ENCODE assay signal across 21 cellular contexts in the genomic region with DNA sequence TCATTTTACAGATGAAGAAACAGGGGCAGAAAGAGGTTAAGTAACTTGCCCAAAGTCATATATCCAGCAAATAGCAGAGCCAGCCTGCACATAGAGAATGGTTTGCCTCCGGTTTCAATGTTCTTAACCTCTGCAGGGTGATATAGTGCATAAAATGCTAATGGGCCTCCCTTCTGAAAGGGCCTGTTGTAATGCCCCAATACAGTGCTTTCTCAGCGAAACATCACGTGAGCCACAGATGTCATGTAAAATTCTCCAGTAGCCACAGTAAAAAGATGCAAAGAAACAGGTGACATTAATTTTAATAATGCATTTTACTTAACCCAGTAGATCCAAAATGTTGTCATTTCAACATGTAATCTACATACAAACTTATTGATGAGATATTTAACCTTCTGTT.
"Had no signal": no experiment of that assay in that cellular context is flagged by ENCODE, and none has a peak within 500 bp of the region (broad histone marks: within the 10 kb centered on the region; RNA-seq: fewer than 3 reads in every experiment).

No MANE protein-coding gene starts in this region.

- H3K4me3 Mint-ChIP-seq: mesothelial cell of epicardium; naive thymus-derived CD8-positive, alpha-beta T cell; nephron progenitor cell; stimulated activated naive B cell treated with anti-CD40 and anti-IgM and Interleukin-4, amounts not matched to agents 10 μg/mL and 1 μg/mL and 100 μg/mL, for 72 hours; stimulated activated naive CD8-positive, alpha-beta T cell treated with anti-CD3 and anti-CD28 coated beads, Interleukin-15, Interleukin-2, amounts not matched to agents 100 ng/mL and 50 ng/mL, for 24 hours had no signal

- H3K27ac Mint-ChIP-seq: mesothelial cell of epicardium; naive thymus-derived CD8-positive, alpha-beta T cell; nephron progenitor cell; stimulated activated naive B cell treated with anti-CD40 and anti-IgM and Interleukin-4, amounts not matched to agents 10 μg/mL and 1 μg/mL and 100 μg/mL, for 72 hours; stimulated activated naive CD8-positive, alpha-beta T cell treated with anti-CD3 and anti-CD28 coated beads, Interleukin-15, Interleukin-2, amounts not matched to agents 100 ng/mL and 50 ng/mL, for 24 hours had no signal

- H3K9me3 Mint-ChIP-seq: mesothelial cell of epicardium; naive thymus-derived CD8-positive, alpha-beta T cell; nephron progenitor cell; stimulated activated naive B cell treated with anti-CD40 and anti-IgM and Interleukin-4, amounts not matched to agents 10 μg/mL and 1 μg/mL and 100 μg/mL, for 72 hours; stimulated activated naive CD8-positive, alpha-beta T cell treated with anti-CD3 and anti-CD28 coated beads, Interleukin-15, Interleukin-2, amounts not matched to agents 100 ng/mL and 50 ng/mL, for 24 hours had no signal

- H3K36me3 ChIP-seq: esophagus muscularis mucosa, right lobe of liver, thyroid gland, vagina had no signal

- H3K4me1 ChIP-seq: esophagus muscularis mucosa, foreskin keratinocyte, right lobe of liver, thyroid gland, vagina had no signal

- H3K27ac ChIP-seq: coronary artery, esophagus muscularis mucosa, foreskin keratinocyte, right lobe of liver, thyroid gland, vagina had no signal

- H3K27me3 ChIP-seq: esophagus muscularis mucosa, foreskin keratinocyte, right lobe of liver, thyroid gland, vagina had no signal

- H3K4me1 Mint-ChIP-seq: mesothelial cell of epicardium; naive thymus-derived CD8-positive, alpha-beta T cell; nephron progenitor cell; stimulated activated naive B cell treated with anti-CD40 and anti-IgM and Interleukin-4, amounts not matched to agents 10 μg/mL and 1 μg/mL and 100 μg/mL, for 72 hours had no signal

- H3K36me3 Mint-ChIP-seq: mesothelial cell of epicardium; naive thymus-derived CD8-positive, alpha-beta T cell; stimulated activated naive B cell treated with anti-CD40 and anti-IgM and Interleukin-4, amounts not matched to agents 10 μg/mL and 1 μg/mL and 100 μg/mL, for 72 hours had no signal

- DNase-seq: dermis blood vessel endothelial cell; effector memory CD4-positive, alpha-beta T cell; foreskin keratinocyte; kidney; mesenchymal stem cell; naive thymus-derived CD8-positive, alpha-beta T cell; nephron progenitor cell; right lobe of liver; small intestine; stimulated activated CD4-positive, alpha-beta T cell treated with anti-CD3 and anti-CD28 coated beads, Interleukin-15, amount 100 ng/mL, for 24 hours; stimulated activated CD4-positive, alpha-beta T cell treated with anti-CD3 and anti-CD28 coated beads, Interleukin-2, amount 100 ng/mL, for 48 hours; stimulated activated naive B cell treated with anti-CD40 and anti-IgM and Interleukin-4, amounts not matched to agents 10 μg/mL and 1 μg/mL and 100 μg/mL, for 72 hours; thyroid gland; trophoblast cell had no signal

- H3K9me3 ChIP-seq: esophagus muscularis mucosa, right lobe of liver, thyroid gland, vagina had no signal

- ATAC-seq: foreskin keratinocyte; left lobe of liver; naive thymus-derived CD8-positive, alpha-beta T cell; right lobe of liver; stimulated activated naive B cell treated with anti-CD40 and anti-IgM and Interleukin-4, amounts not matched to agents 10 μg/mL and 1 μg/mL and 100 μg/mL, for 72 hours had no signal

- H3K4me3 ChIP-seq: coronary artery, esophagus muscularis mucosa, lung, right lobe of liver, thyroid gland, vagina had no signal
